Comparison of ENCODE assay signal across 28 cellular contexts in the genomic region with DNA sequence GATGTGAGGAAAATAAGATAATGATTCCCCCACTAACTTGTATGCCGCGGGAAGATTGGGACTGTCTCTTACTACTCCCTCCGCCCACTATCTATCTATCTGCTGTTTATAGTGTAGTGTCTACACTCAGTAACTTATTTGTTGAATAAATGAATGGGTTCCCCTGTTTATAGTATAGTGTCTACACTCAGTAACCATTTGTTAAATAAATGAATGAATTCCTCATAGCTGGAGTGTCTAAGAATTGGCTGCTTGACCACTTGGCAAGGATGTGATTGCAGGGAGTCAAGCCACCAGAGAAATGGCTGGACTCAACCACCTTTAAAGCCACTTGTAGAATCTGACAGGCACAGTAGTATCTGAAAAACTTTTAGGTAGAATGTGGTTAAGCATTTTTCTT.
"Had no signal": no experiment of that assay in that cellular context is flagged by ENCODE, and none has a peak within 500 bp of the region (broad histone marks: within the 10 kb centered on the region; RNA-seq: fewer than 3 reads in every experiment).

No MANE protein-coding gene starts in this region.

- H3K27me3 ChIP-seq: adrenal gland, breast epithelium, Peyer's patch, SJCRH30 had no signal

- H3K36me3 ChIP-seq: adrenal gland, breast epithelium, Peyer's patch, WERI-Rb-1 had no signal

- H3K27ac ChIP-seq: adrenal gland, breast epithelium, Peyer's patch, RWPE1, SJCRH30, WERI-Rb-1 had no signal

- H3K4me3 ChIP-seq: adrenal gland, breast epithelium, Peyer's patch, SJCRH30 had no signal

- H3K4me1 ChIP-seq: adrenal gland, breast epithelium, Peyer's patch, SJCRH30 had no signal

- DNase-seq: activated CD4-positive, alpha-beta T cell treated with anti-CD3 and anti-CD28 coated beads for 36 hours; activated CD4-positive, alpha-beta T cell treated with anti-CD3 and anti-CD28 coated beads, Interleukin-2, amount 50 U/mL, for 1 hour; activated CD8-positive, alpha-beta memory T cell treated with anti-CD3 and anti-CD28 coated beads, Interleukin-2, amount 50 U/mL, for 4 hours; activated CD8-positive, alpha-beta T cell treated with anti-CD3 and anti-CD28 coated beads for 36 hours; activated naive CD4-positive, alpha-beta T cell treated with anti-CD3 and anti-CD28 coated beads, Interleukin-2, amount 50 U/mL, for 16 hours; activated naive CD8-positive, alpha-beta T cell treated with anti-CD3 and anti-CD28 coated beads, Interleukin-2, amount 10 ng/mL, durations not matched to agents 7 days and 5 days; activated T-cell treated with anti-CD3 and anti-CD28 coated beads, Interleukin-2, amount 50 U/mL, for 72 hours; adrenal gland; central memory CD4-positive, alpha-beta T cell; KG1; MV-4-11; NCI-H1092 treated with DMSO at 0.1 percent for 48 hours; NCI-H1417 treated with DMSO at 0.1 percent for 48 hours; NCI-H1694; NCI-H2029; NCI-H2107; NCI-H2171 treated with DMSO at 0.1 percent for 48 hours; NCI-H226; NCI-H526; NCI-H774; Peyer's patch; Right ventricle myocardium superior; SJCRH30; SK-N-SH; T-helper 1 cell; WERI-Rb-1 had no signal

- H3K9ac ChIP-seq: SK-N-SH had no signal

- H3K4me2 ChIP-seq: SK-N-SH had no signal

- H3K9me3 ChIP-seq: adrenal gland, breast epithelium, Peyer's patch, SJCRH30, SK-N-SH had no signal

- ATAC-seq: activated CD4-positive, alpha-beta T cell treated with anti-CD3 and anti-CD28 coated beads for 36 hours; activated CD8-positive, alpha-beta T cell treated with anti-CD3 and anti-CD28 coated beads for 36 hours; activated T-cell treated with anti-CD3 and anti-CD28 coated beads, Interleukin-2, amount 50 U/mL, for 72 hours had no signal
